Comparison of ENCODE assay signal across 23 cellular contexts in genomic region chr4:5385741-5386251, GRCh38.
A peak's percentile ranks its signal among the peaks of the same experiment; 100 is the strongest.
DNase-seq lines count a peak whose midpoint lies in the region; ATAC-seq, FAIRE-seq and TF ChIP-seq lines count a peak whose summit lies in the region.
"Had no signal": no experiment of that assay in that cellular context is flagged by ENCODE, and none has a peak within 500 bp of the region (broad histone marks: within the 10 kb centered on the region; RNA-seq: fewer than 3 reads in every experiment).

No MANE protein-coding gene starts in this region.

- H3K4me1 ChIP-seq in A549 (peaks cover 43% of the 10 kb centered on the region), HCT116 (ENCODE audit: control insufficient read depth in 1 of 2, insufficient read depth in 2 of 2, low read length in 2 of 2) (no peaks in the 10 kb centered on the region), body of pancreas (peaks cover 4% of the 10 kb centered on the region), mucosa of descending colon (ENCODE audit: low read depth) (peaks cover 3% of the 10 kb centered on the region)
- H3K4me1 ChIP-seq: testis had no signal

- BruUV-seq in HCT116 (replicated peaks; lab: Mats Ljungman, UMichigan), result no TSS peak

- peak overlapping the region; percentile 27 to 85; a peak in 4 of 6 replicates for H3K27ac ChIP-seq in A549
- H3K27ac ChIP-seq in HCT116 (ENCODE audit: low read depth, low read length), result no peak overlapping the region
- no peak overlapping the region for H3K27ac ChIP-seq in body of pancreas
- H3K27ac ChIP-seq: BLaER1 treated with 17β-estradiol and CSF1 and Interleukin-3, amounts not matched to agents 10 nM and 100 nM; testis had no signal

- TF ChIP-seq EP300 in A549 (IDR thresholded peaks at IDR 0.05), result no peak

- TF ChIP-seq RAD21 in A549 (conservative IDR thresholded peaks at IDR 0.05 in 1 of 2, IDR thresholded peaks at IDR 0.05 in 1 of 2), result no peak
- TF ChIP-seq RAD21 in HCT116 (IDR thresholded peaks at IDR 0.05; ENCODE audit: low read depth), result no peak

- H3K79me2 ChIP-seq in HCT116 (ENCODE audit: insufficient read depth, low read length), result no peaks in the 10 kb centered on the region

- H3K4me3 ChIP-seq in A549 (no peak overlapping the region), HCT116 (replicated peaks in 1 of 2; ENCODE audit: low read depth in 1 of 2, low read length in 2 of 2) (no peak overlapping the region), body of pancreas (no peak overlapping the region), mucosa of descending colon (no peak overlapping the region)
- H3K4me3 ChIP-seq: BLaER1 treated with 17β-estradiol and CSF1 and Interleukin-3, amounts not matched to agents 10 nM and 100 nM; testis had no signal

- no peaks in the 10 kb centered on the region for H4K20me1 ChIP-seq in HCT116 (ENCODE audit: insufficient read depth)

- H3K4me3 Mint-ChIP-seq in T-cell, result no peak overlapping the region
- H3K4me3 Mint-ChIP-seq: dendritic cell treated with granulocyte-macrophage colony-stimulating factor and Interleukin-4, amounts not matched to agents 40 ng/mL and 50 ng/mL, for 4 days; stimulated activated naive B cell treated with anti-CD40 and anti-IgM and Interleukin-4, amounts not matched to agents 10 μg/mL and 1 μg/mL and 100 μg/mL, for 72 hours; T-helper 17 cell had no signal

- H3K27ac Mint-ChIP-seq in T-cell, result no peak overlapping the region
- H3K27ac Mint-ChIP-seq: dendritic cell treated with granulocyte-macrophage colony-stimulating factor and Interleukin-4, amounts not matched to agents 40 ng/mL and 50 ng/mL, for 4 days; stimulated activated naive B cell treated with anti-CD40 and anti-IgM and Interleukin-4, amounts not matched to agents 10 μg/mL and 1 μg/mL and 100 μg/mL, for 72 hours; T-helper 17 cell had no signal

- CTCF ChIA-PET in A549 (lab: Yijun Ruan, JAX), result interaction anchor here (1.0 to 1.6 kb wide), 2 partner anchors 12 to 14 kb away, joined by 3 to 5 read pairs; no protein-coding TSS in a partner anchor
- CTCF ChIA-PET in HCT116 (lab: Charles Lee), result interaction anchor here (0.6 to 1.2 kb wide), 2 partner anchors 14 to 428 kb away, joined by 4 read pairs; no protein-coding TSS in a partner anchor
- CTCF ChIA-PET in T-cell (lab: Charles Lee), result no interaction called here

- peaks cover 0 to 3% of the 10 kb centered on the region in 2 donors for H3K27me3 Mint-ChIP-seq in T-cell
- H3K27me3 Mint-ChIP-seq: dendritic cell treated with granulocyte-macrophage colony-stimulating factor and Interleukin-4, amounts not matched to agents 40 ng/mL and 50 ng/mL, for 4 days; stimulated activated naive B cell treated with anti-CD40 and anti-IgM and Interleukin-4, amounts not matched to agents 10 μg/mL and 1 μg/mL and 100 μg/mL, for 72 hours; T-helper 17 cell had no signal

- H3K36me3 ChIP-seq in HCT116 (ENCODE audit: control insufficient read depth in 1 of 2, insufficient read depth in 2 of 2, low read length in 2 of 2) (no peaks in the 10 kb centered on the region), body of pancreas (replicated peaks in 1 of 2; ENCODE audit: insufficient read depth in 1 of 2, low read depth in 2 of 2) (no peaks in the 10 kb centered on the region), mucosa of descending colon (ENCODE audit: low read depth) (no peaks in the 10 kb centered on the region)
- H3K36me3 ChIP-seq: BLaER1 treated with 17β-estradiol and CSF1 and Interleukin-3, amounts not matched to agents 10 nM and 100 nM had no signal

- FAIRE-seq in A549 (lab: Jason Lieb, UNC), result no peak
- FAIRE-seq: GM12892, kidney had no signal

- intact Hi-C loops in HCT116 (cut with micrococcal nuclease), result no loop called here
- intact Hi-C loops in body of pancreas (cut with DNase I), result no loop called here
- intact Hi-C loops in mucosa of descending colon (cut with DNase I, micrococcal nuclease), result no loop called here

- peak overlapping the region; percentile 52 for H3K4me2 ChIP-seq in A549
- H3K4me2 ChIP-seq in HCT116 (ENCODE audit: low read length), result no peak overlapping the region
- H3K4me2 ChIP-seq: BLaER1 treated with 17β-estradiol and CSF1 and Interleukin-3, amounts not matched to agents 10 nM and 100 nM had no signal

- H3K9me3 ChIP-seq in A549 (no peaks in the 10 kb centered on the region), HCT116 (ENCODE audit: control insufficient read depth in 1 of 2, insufficient read depth in 1 of 2, low read depth in 1 of 2, low read length in 2 of 2) (no peaks in the 10 kb centered on the region), body of pancreas (no peaks in the 10 kb centered on the region), mucosa of descending colon (no peaks in the 10 kb centered on the region)
- H3K9me3 ChIP-seq: BLaER1 treated with 17β-estradiol and CSF1 and Interleukin-3, amounts not matched to agents 10 nM and 100 nM; testis had no signal

- no peaks in the 10 kb centered on the region for H3K36me3 Mint-ChIP-seq in T-cell
- H3K36me3 Mint-ChIP-seq: stimulated activated naive B cell treated with anti-CD40 and anti-IgM and Interleukin-4, amounts not matched to agents 10 μg/mL and 1 μg/mL and 100 μg/mL, for 72 hours had no signal

- RAD21 ChIA-PET in HCT116 (lab: Charles Lee; ENCODE audit: low non-redundant PET in 1 of 2, low total read pairs in 2 of 2, uncharacterized antibody in 2 of 2, unreplicated experiment in 2 of 2), result no interaction called here

- whole genome bisulfite sequencing in A549 (ENCODE audit: missing lambda C conversion rate), result 29% methylated on average over 3 of the region's 4 CpGs
- 23 to 43% methylated on average over 3 to 4 of the region's 4 CpGs for WGBS in body of pancreas, 2 donors

- H3K9me3 Mint-ChIP-seq in T-cell, result no peaks in the 10 kb centered on the region
- H3K9me3 Mint-ChIP-seq: dendritic cell treated with granulocyte-macrophage colony-stimulating factor and Interleukin-4, amounts not matched to agents 40 ng/mL and 50 ng/mL, for 4 days; stimulated activated naive B cell treated with anti-CD40 and anti-IgM and Interleukin-4, amounts not matched to agents 10 μg/mL and 1 μg/mL and 100 μg/mL, for 72 hours had no signal

- TF ChIP-seq CTCF in A549 (IDR thresholded peaks at IDR 0.05) (no peak), HCT116 (IDR thresholded peaks at IDR 0.05 in 2 of 3, conservative IDR thresholded peaks at IDR 0.05 in 1 of 3; ENCODE audit: borderline replicate concordance in 1 of 3, insufficient read depth in 1 of 3, low read depth in 2 of 3, low read length in 2 of 3) (no peak), body of pancreas (IDR thresholded peaks at IDR 0.05) (no peak), mucosa of descending colon (IDR thresholded peaks at IDR 0.05) (no peak)

- H3K27me3 ChIP-seq in HCT116 (ENCODE audit: insufficient read depth, low read length) (0 out of 2 replicates have a peak, but pooled peaks cover 6% of the 10 kb centered on the region), body of pancreas (no peaks in the 10 kb centered on the region)
- H3K27me3 ChIP-seq: BLaER1 treated with 17β-estradiol and CSF1 and Interleukin-3, amounts not matched to agents 10 nM and 100 nM; testis had no signal

- TF ChIP-seq POLR2A in A549 (IDR thresholded peaks at IDR 0.05; ENCODE audit: low read length) (no peak), HCT116 (IDR thresholded peaks at IDR 0.05; ENCODE audit: borderline replicate concordance, extremely low read depth, insufficient read depth, insufficient read length) (no peak), body of pancreas (IDR thresholded peaks at IDR 0.05) (no peak)

- H2AFZ ChIP-seq in HCT116 (ENCODE audit: low read depth, low read length, poor library complexity, severe bottlenecking), result no peak overlapping the region

- H3K9ac ChIP-seq in HCT116 (ENCODE audit: low read length), result no peak overlapping the region
- H3K9ac ChIP-seq: BLaER1 treated with 17β-estradiol and CSF1 and Interleukin-3, amounts not matched to agents 10 nM and 100 nM had no signal

- H3K4me1 Mint-ChIP-seq in T-cell, result peaks cover 0 to 6% (median 0%) of the 10 kb centered on the region in 3 donors

- POLR2A ChIA-PET in A549 (lab: Yijun Ruan, JAX) (interaction anchor here (0.6 kb wide), 1 partner anchor 14 kb away, joined by 6 read pairs; no protein-coding TSS in a partner anchor), HCT116 (lab: Charles Lee) (interaction anchor here (0.7 kb wide), 1 partner anchor 329 kb away, joined by 3 read pairs; no protein-coding TSS in a partner anchor), T-cell (lab: Charles Lee) (no interaction called here)

- ATAC-seq in A549, result peak; percentile 32 to 68; a peak in 3 of 6 replicates
- peak; percentile 39; the same call in 1 of the 2 replicates for ATAC-seq in HCT116
- no peak for ATAC-seq in body of pancreas
- ATAC-seq in mucosa of descending colon, result peak; percentile 90
- no peak for ATAC-seq in GM19395 (IDR thresholded peaks at IDR 0.05; ENCODE audit: unreplicated experiment)
- ATAC-seq in T-cell (replicated peaks in 1 of 4), result no peak
- ATAC-seq: stimulated activated naive B cell treated with anti-CD40 and anti-IgM and Interleukin-4, amounts not matched to agents 10 μg/mL and 1 μg/mL and 100 μg/mL, for 72 hours; T-helper 17 cell had no signal

- no peaks in the 10 kb centered on the region for H3K9me2 ChIP-seq in HCT116 (ENCODE audit: insufficient read depth)

- DNase-seq in A549 (ENCODE audit: low read depth in 1 of 2, low spot score in 1 of 2) (peak in 1 of 2 experiments; percentile 52), HCT116 (ENCODE audit: low read depth, low spot score) (no peak), body of pancreas (peak; percentile 13 to 48 (median 30)), mucosa of descending colon (peak; percentile 75 to 92 (median 87)), T-cell (no peak), HuH-7 (ENCODE audit: low spot score) (no peak), NCI-H2227 (lab: John Stamatoyannopoulos, UW; ENCODE audit: unreplicated experiment) (no peak)
- DNase-seq: activated CD4-positive, alpha-beta T cell treated with anti-CD3 and anti-CD28 coated beads, Interleukin-2, amount 50 U/mL, for 1 hour; activated naive CD4-positive, alpha-beta T cell treated with anti-CD3 and anti-CD28 coated beads, Interleukin-2, amount 50 U/mL, for 16 hours; COR-L47; HCEC 1CT; kidney; NCI-H2081 treated with DMSO at 0.1 percent for 48 hours; NCI-H510A; nucleus accumbens; stimulated activated CD4-positive, alpha-beta T cell treated with anti-CD3 and anti-CD28 coated beads, Interleukin-4, amount 100 ng/mL, for 24 hours; stimulated activated naive B cell treated with anti-CD40 and anti-IgM and Interleukin-4, amounts not matched to agents 10 μg/mL and 1 μg/mL and 100 μg/mL, for 72 hours; T-helper 17 cell; testis had no signal

TF ChIP-seq in A549, 52 proteins besides CTCF, POLR2A, EP300 and RAD21 (continues in another document):
- TF ChIP-seq JUN (IDR thresholded peaks at IDR 0.05) (no peak), EHMT2 (IDR thresholded peaks at IDR 0.05; ENCODE audit: low read depth) (no peak), FOSB (CRISPR knock-in tag; IDR thresholded peaks at IDR 0.05) (no peak), NFE2L2 (conservative IDR thresholded peaks at IDR 0.05; ENCODE audit: low read length) (no peak), FOXS1 (CRISPR knock-in tag; IDR thresholded peaks at IDR 0.05) (no peak)

TF ChIP-seq in HCT116, 20 proteins besides CTCF, POLR2A, EP300 and RAD21 (continues in another document):
- TF ChIP-seq CEBPB (IDR thresholded peaks at IDR 0.05; ENCODE audit: low read depth) (no peak), ATF3 (IDR thresholded peaks at IDR 0.05) (no peak)

Comparison
In these comparisons a context has a peak if more than half of its experiments do, and no peak if none do; other contexts are left out.
1. ATAC-seq: peak in A549 (2 of 2), HCT116 (single experiment) and mucosa of descending colon (single experiment); none in body of pancreas (single experiment), GM19395 (single experiment) and T-cell (0 of 4).
2. DNase-seq: peak in body of pancreas (4 of 4) and mucosa of descending colon (3 of 3); none in HCT116 (single experiment), T-cell (0 of 34), HuH-7 (single experiment) and NCI-H2227 (single experiment).
3. H3K27ac ChIP-seq: peak in A549 (2 of 2); none in HCT116 (single experiment) and body of pancreas (0 of 4).
4. CTCF ChIA-PET loops: an anchor here in A549 (1.0 to 1.6 kb wide) and HCT116 (0.6 to 1.2 kb wide); none called in T-cell.
5. POLR2A ChIA-PET loops: an anchor here in A549 (0.6 kb wide) and HCT116 (0.7 kb wide); none called in T-cell.